Comparison of ENCODE assay signal across 2 cellular contexts in genomic region chr6:125380474-125380873, GRCh38.
A peak's percentile ranks its signal among the peaks of the same experiment; 100 is the strongest.
TF ChIP-seq lines count a peak whose summit lies in the region.

No MANE protein-coding gene starts in this region.

TF ChIP-seq in HepG2, 621 proteins besides CTCF, POLR2A, EP300 and RAD21 (continued from another document):
- TF ChIP-seq KIAA2018 (CRISPR knock-in tag; IDR thresholded peaks at IDR 0.05; ENCODE audit: borderline replicate concordance) (no peak), FOXA1 (IDR thresholded peaks at IDR 0.05) (no peak), FOXA1 (CRISPR knock-in tag; IDR thresholded peaks at IDR 0.05) (no peak), KAT8 (CRISPR knock-in tag; IDR thresholded peaks at IDR 0.05) (no peak), MED1 (CRISPR knock-in tag; IDR thresholded peaks at IDR 0.05) (no peak), NRL (CRISPR knock-in tag; IDR thresholded peaks at IDR 0.05; ENCODE audit: borderline replicate concordance) (no peak), HMG20A (CRISPR knock-in tag; IDR thresholded peaks at IDR 0.05; ENCODE audit: borderline replicate concordance) (no peak), ZNF709 (CRISPR knock-in tag; IDR thresholded peaks at IDR 0.05) (no peak), RBAK (CRISPR knock-in tag; IDR thresholded peaks at IDR 0.05) (no peak), ZNF101 (CRISPR knock-in tag; IDR thresholded peaks at IDR 0.05; ENCODE audit: borderline replicate concordance, low read depth) (no peak), RERE (CRISPR knock-in tag; IDR thresholded peaks at IDR 0.05; ENCODE audit: low read depth) (no peak), ZNF660 (CRISPR knock-in tag; IDR thresholded peaks at IDR 0.05; ENCODE audit: borderline replicate concordance, low read depth) (no peak), MAFF (IDR thresholded peaks at IDR 0.05; ENCODE audit: low read depth, low read length) (peak; percentile 66; the same call in 1 of the 2 replicates), ZNF296 (CRISPR knock-in tag; conservative IDR thresholded peaks at IDR 0.05) (no peak)

TF ChIP-seq in K562, 482 proteins besides CTCF, POLR2A, EP300 and RAD21:
- TF ChIP-seq ZNF318 (IDR thresholded peaks at IDR 0.05; ENCODE audit: borderline replicate concordance in 1 of 2, low read depth in 1 of 2) (no peak), ZNF140 (CRISPR knock-in tag; IDR thresholded peaks at IDR 0.05) (no peak), JUNB (CRISPR knock-in tag; conservative IDR thresholded peaks at IDR 0.05) (no peak), HNRNPH1 (optimal IDR thresholded peaks at IDR 0.05; ENCODE audit: low read depth, low read length) (no peak), NR1H2 (CRISPR knock-in tag; IDR thresholded peaks at IDR 0.05) (no peak), SIN3B (IDR thresholded peaks at IDR 0.05; ENCODE audit: low read depth) (no peak), NR3C1 (CRISPR knock-in tag; IDR thresholded peaks at IDR 0.05) (no peak), ZNF316 (IDR thresholded peaks at IDR 0.05) (peak; percentile 75)
TF ChIP-seq in K562: peak in this region for 1.
